ENCODE assay signal across 1 cellular context in the genomic region with DNA sequence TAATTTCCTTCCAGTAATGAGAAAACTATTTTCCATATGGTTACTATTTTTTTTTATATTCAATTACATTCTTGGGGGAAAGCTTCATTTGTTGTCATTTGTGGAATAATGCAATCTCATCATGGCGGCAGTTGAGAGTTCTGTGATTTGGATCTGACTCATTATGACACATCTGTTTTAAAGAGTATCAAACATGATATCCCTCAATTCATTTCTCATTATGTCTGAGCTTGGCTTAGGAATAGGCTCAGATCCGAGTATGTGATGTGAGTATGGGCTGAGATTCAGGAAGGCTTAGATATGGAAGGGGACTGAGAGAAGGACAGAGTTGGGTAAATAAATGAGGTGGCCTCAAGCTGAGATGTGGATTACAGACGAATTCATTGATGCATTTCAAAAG.
TF ChIP-seq lines count a peak whose summit lies in the region.

No MANE protein-coding gene starts in this region.

TF ChIP-seq in SK-N-SH, 30 proteins besides CTCF, POLR2A, EP300 and RAD21 (continued from another document):
- TF ChIP-seq, protein P1, sequence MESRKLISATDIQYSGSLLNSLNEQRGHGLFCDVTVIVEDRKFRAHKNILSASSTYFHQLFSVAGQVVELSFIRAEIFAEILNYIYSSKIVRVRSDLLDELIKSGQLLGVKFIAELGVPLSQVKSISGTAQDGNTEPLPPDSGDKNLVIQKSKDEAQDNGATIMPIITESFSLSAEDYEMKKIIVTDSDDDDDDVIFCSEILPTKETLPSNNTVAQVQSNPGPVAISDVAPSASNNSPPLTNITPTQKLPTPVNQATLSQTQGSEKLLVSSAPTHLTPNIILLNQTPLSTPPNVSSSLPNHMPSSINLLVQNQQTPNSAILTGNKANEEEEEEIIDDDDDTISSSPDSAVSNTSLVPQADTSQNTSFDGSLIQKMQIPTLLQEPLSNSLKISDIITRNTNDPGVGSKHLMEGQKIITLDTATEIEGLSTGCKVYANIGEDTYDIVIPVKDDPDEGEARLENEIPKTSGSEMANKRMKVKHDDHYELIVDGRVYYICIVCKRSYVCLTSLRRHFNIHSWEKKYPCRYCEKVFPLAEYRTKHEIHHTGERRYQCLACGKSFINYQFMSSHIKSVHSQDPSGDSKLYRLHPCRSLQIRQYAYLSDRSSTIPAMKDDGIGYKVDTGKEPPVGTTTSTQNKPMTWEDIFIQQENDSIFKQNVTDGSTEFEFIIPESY (IDR thresholded peaks at IDR 0.05; ENCODE audit: borderline replicate concordance, low read depth) = no peak
- TF ChIP-seq FOSL2 (IDR thresholded peaks at IDR 0.05; ENCODE audit: borderline replicate concordance, low read depth) = peak; percentile 35; the same call in 1 of the 2 replicates
- no peak for TF ChIP-seq GABPA (IDR thresholded peaks at IDR 0.05; ENCODE audit: low read depth)
- TF ChIP-seq EZH2phosphoT487 (IDR thresholded peaks at IDR 0.05; ENCODE audit: borderline replicate concordance, low read depth) = no peak
- TF ChIP-seq, protein P2, sequence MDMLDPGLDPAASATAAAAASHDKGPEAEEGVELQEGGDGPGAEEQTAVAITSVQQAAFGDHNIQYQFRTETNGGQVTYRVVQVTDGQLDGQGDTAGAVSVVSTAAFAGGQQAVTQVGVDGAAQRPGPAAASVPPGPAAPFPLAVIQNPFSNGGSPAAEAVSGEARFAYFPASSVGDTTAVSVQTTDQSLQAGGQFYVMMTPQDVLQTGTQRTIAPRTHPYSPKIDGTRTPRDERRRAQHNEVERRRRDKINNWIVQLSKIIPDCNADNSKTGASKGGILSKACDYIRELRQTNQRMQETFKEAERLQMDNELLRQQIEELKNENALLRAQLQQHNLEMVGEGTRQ (IDR thresholded peaks at IDR 0.05; ENCODE audit: borderline replicate concordance, low read depth, low read length) = no peak
- peak; percentile 74; the same call in 1 of the 2 replicates for TF ChIP-seq YY1 (IDR thresholded peaks at IDR 0.05; ENCODE audit: low read depth)
- no peak for TF ChIP-seq TCF12 (IDR thresholded peaks at IDR 0.05)
